14 cellular contexts compared by ENCODE assay signal in the genomic region with DNA sequence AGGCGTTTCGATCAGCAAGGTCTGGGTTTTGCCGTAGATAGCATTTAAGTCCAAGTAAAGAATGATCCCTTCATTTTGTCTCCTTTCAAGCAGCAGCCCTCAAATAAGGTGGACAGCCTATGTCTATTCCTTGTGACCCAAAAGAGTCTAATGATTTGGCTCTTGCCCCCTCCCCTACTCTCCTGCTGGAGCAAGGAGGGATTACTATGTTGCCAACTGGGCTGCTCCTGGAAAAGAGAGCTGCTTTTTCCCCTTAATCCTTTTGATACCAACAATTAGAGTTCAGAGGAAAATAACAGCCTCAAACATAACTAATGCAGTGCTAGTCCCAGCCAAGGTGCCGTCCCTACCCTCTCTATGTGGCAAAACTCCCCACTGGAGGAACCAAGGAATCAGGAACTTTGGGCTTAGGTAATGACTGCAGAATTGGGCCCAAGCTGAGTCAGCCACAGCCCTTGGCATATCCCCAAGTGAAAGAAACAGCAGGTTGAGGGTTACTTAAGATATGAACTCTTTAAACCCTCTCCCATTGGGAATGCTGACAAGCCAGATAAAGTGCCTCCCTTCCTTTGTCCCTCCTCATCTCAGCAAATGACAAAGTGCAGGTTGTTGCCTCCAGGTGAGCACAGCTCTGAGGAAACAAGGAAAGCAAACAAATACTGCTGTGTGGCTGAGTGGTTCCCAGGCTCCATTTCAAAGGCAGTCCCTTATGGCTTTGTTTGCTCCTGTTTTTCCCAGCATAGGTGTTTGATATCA.
A peak's percentile ranks its signal among the peaks of the same experiment; 100 is the strongest.
DNase-seq lines count a peak whose midpoint lies in the region; ATAC-seq, FAIRE-seq and TF ChIP-seq lines count a peak whose summit lies in the region.
"Had no signal": no experiment of that assay in that cellular context is flagged by ENCODE, and none has a peak within 500 bp of the region (broad histone marks: within the 10 kb centered on the region; RNA-seq: fewer than 3 reads in every experiment).

No MANE protein-coding gene starts in this region.

- peak; percentile 67 for DNase-seq in GM23338 (ENCODE audit: low spot score)
- DNase-seq in NCI-H748 (lab: John Stamatoyannopoulos, UW; ENCODE audit: unreplicated experiment), result peak; percentile 58
- DNase-seq in fibroblast of peridontal ligament (ENCODE audit: extremely low read depth), result peak; percentile 38
- no peak for DNase-seq in pancreas
- DNase-seq in HEK293T (ENCODE audit: extremely low spot score), result no peak
- DNase-seq in NCI-H1694 treated with DMSO at 0.1 percent for 48 hours (lab: John Stamatoyannopoulos, UW), result no peak
- DNase-seq in SK-N-SH, result no peak
- DNase-seq: activated CD4-positive, alpha-beta T cell treated with anti-CD3 and anti-CD28 coated beads for 48 hours; activated effector memory CD4-positive, alpha-beta T cell treated with anti-CD3 and anti-CD28 coated beads, Interleukin-2, amount 50 U/mL, for 16 hours; CD4-positive, alpha-beta memory T cell; left cardiac atrium; NCI-H446 treated with DMSO at 0.1 percent for 48 hours; nucleus accumbens had no signal

- TF ChIP-seq RAD21 in SK-N-SH (IDR thresholded peaks at IDR 0.05; ENCODE audit: low read length), result no peak

- no peaks in the 10 kb centered on the region for H3K9me3 ChIP-seq in pancreas
- no peaks in the 10 kb centered on the region for H3K9me3 ChIP-seq in SK-N-SH

- CTCF ChIA-PET in HEK293T (lab: Yijun Ruan, JAX) (no interaction called here), SK-N-SH (lab: Yijun Ruan, JAX) (no interaction called here)

- 0 out of 3 replicates have a peak, but pooled peaks cover 4% of the 10 kb centered on the region for H3K36me3 Mint-ChIP-seq in GM23338 (ENCODE audit: low read depth)
- H3K36me3 Mint-ChIP-seq: CD4-positive, alpha-beta memory T cell had no signal

- H3K4me2 ChIP-seq in GM23338 (no peak overlapping the region), SK-N-SH (no peak overlapping the region)

- intact Hi-C loops in pancreas (cut with DNase I), result no loop called here

- H3K4me1 Mint-ChIP-seq in GM23338, result peaks cover 26% of the 10 kb centered on the region
- H3K4me1 Mint-ChIP-seq: CD4-positive, alpha-beta memory T cell; central memory CD8-positive, alpha-beta T cell had no signal

- POLR2A ChIA-PET in HEK293T (lab: Yijun Ruan, JAX), result no interaction called here
- POLR2A ChIA-PET in SK-N-SH (lab: Yijun Ruan, JAX), result no interaction called here

- no peak overlapping the region for H3K9ac ChIP-seq in SK-N-SH

- H3K9me2 ChIP-seq in GM23338 (ENCODE audit: insufficient read depth) (peaks cover 17% of the 10 kb centered on the region), SK-N-SH (no peaks in the 10 kb centered on the region)

- peak; percentile 98 for ATAC-seq in GM23338
- ATAC-seq in pancreas, result peak in 3 of 4 donors; percentile 72 to 82 (median 74)
- ATAC-seq: left cardiac atrium had no signal

- peaks cover 6% of the 10 kb centered on the region; the same call in 2 of the 3 replicates for H3K9me3 Mint-ChIP-seq in GM23338

- 0 out of 2 replicates have a peak overlapping the region, but pooled peaks have one; percentile 52 for H3K27ac ChIP-seq in GM23338 (ENCODE audit: low read depth)
- peak overlapping the region in 1 of 4 donors; percentile 4 for H3K27ac ChIP-seq in pancreas
- H3K27ac ChIP-seq in SK-N-SH (ENCODE audit: low read depth in 2 of 2, low read length in 1 of 2), result no peak overlapping the region

- H3K4me3 Mint-ChIP-seq in GM23338, result no peak overlapping the region
- H3K4me3 Mint-ChIP-seq: CD4-positive, alpha-beta memory T cell; central memory CD8-positive, alpha-beta T cell had no signal

- H3K36me3 ChIP-seq in GM23338 (ENCODE audit: insufficient read depth) (no peaks in the 10 kb centered on the region; the same call in 1 of the 2 replicates), pancreas (no peaks in the 10 kb centered on the region), SK-N-SH (replicated peaks in 1 of 2; ENCODE audit: control insufficient read depth in 1 of 2, insufficient read depth in 2 of 2, low read length in 1 of 2) (no peaks in the 10 kb centered on the region)

- TF ChIP-seq CTCF in GM23338 (conservative IDR thresholded peaks at IDR 0.05; ENCODE audit: low read depth in 2 of 2) (no peak), pancreas (IDR thresholded peaks at IDR 0.05) (no peak), SK-N-SH (IDR thresholded peaks at IDR 0.05) (no peak)

- H3K4me1 ChIP-seq in GM23338 (ENCODE audit: insufficient read depth), result no peaks in the 10 kb centered on the region
- no peaks in the 10 kb centered on the region for H3K4me1 ChIP-seq in pancreas
- no peaks in the 10 kb centered on the region; a peak in 1 of 4 replicates for H3K4me1 ChIP-seq in SK-N-SH (ENCODE audit: control insufficient read depth in 1 of 2, insufficient read depth in 2 of 2, low read depth in 1 of 2, low read length in 1 of 2)

- H3K27ac Mint-ChIP-seq in GM23338, result no peak overlapping the region
- H3K27ac Mint-ChIP-seq: CD4-positive, alpha-beta memory T cell had no signal

- 81 to 85% methylated on average over 4 of the region's 4 CpGs for WGBS in pancreas, 2 donors
- WGBS in SK-N-SH (ENCODE audit: low lambda C conversion rate), result 87% methylated on average over 4 of the region's 4 CpGs

- H3K4me3 ChIP-seq in GM23338 (no peak overlapping the region), pancreas (no peak overlapping the region), SK-N-SH (ENCODE audit: low read depth in 2 of 2, low read length in 1 of 2) (no peak overlapping the region)

- H3K79me2 ChIP-seq in GM23338 (replicated peaks; ENCODE audit: insufficient read depth) (no peaks in the 10 kb centered on the region), SK-N-SH (ENCODE audit: insufficient read depth) (no peaks in the 10 kb centered on the region)

- H3F3A ChIP-seq in GM23338 (replicated peaks; ENCODE audit: low read depth) (no peaks in the 10 kb centered on the region), SK-N-SH (replicated peaks; ENCODE audit: insufficient read depth) (no peaks in the 10 kb centered on the region)

- H3K27me3 ChIP-seq in GM23338 (ENCODE audit: insufficient read depth) (peaks cover 12% of the 10 kb centered on the region; the same call in 1 of the 2 replicates), pancreas (peaks cover 0 to 4% (median 0%) of the 10 kb centered on the region in 4 donors), SK-N-SH (ENCODE audit: insufficient read depth) (no peaks in the 10 kb centered on the region)

- no peak for FAIRE-seq in pancreas (lab: Jason Lieb, UNC)

- no peak overlapping the region for H2AFZ ChIP-seq in GM23338
- H2AFZ ChIP-seq in SK-N-SH (ENCODE audit: low read depth), result no peak overlapping the region; the same call in 1 of the 2 replicates

- no peak for TF ChIP-seq EP300 in SK-N-SH (IDR thresholded peaks at IDR 0.05; ENCODE audit: borderline replicate concordance in 1 of 2, low read depth in 1 of 2, low read length in 1 of 2)

- peaks cover 24% of the 10 kb centered on the region for H3K27me3 Mint-ChIP-seq in GM23338 (ENCODE audit: insufficient read depth, low read depth, poor library complexity)
- H3K27me3 Mint-ChIP-seq: CD4-positive, alpha-beta memory T cell; central memory CD8-positive, alpha-beta T cell had no signal

- H4K20me1 ChIP-seq in GM23338 (replicated peaks; ENCODE audit: insufficient read depth) (no peaks in the 10 kb centered on the region), SK-N-SH (ENCODE audit: insufficient read depth) (no peaks in the 10 kb centered on the region)

TF ChIP-seq in HEK293T, 16 proteins besides CTCF, POLR2A, EP300 and RAD21 (continues in another document):
- TF ChIP-seq ARNT (IDR thresholded peaks at IDR 0.05), result no peak
- no peak for TF ChIP-seq LEF1 (IDR thresholded peaks at IDR 0.05; ENCODE audit: borderline replicate concordance)
- TF ChIP-seq FOXK2 (IDR thresholded peaks at IDR 0.05), result no peak
- no peak for TF ChIP-seq BHLHE40 (IDR thresholded peaks at IDR 0.05; ENCODE audit: borderline replicate concordance)
- TF ChIP-seq NFRKB (IDR thresholded peaks at IDR 0.05), result no peak
- TF ChIP-seq L3MBTL2 (conservative IDR thresholded peaks at IDR 0.05), result no peak
- TF ChIP-seq FOXM1 (IDR thresholded peaks at IDR 0.05; ENCODE audit: borderline replicate concordance), result no peak
- TF ChIP-seq HDGF (IDR thresholded peaks at IDR 0.05; ENCODE audit: borderline replicate concordance), result no peak
- TF ChIP-seq CTBP1 (IDR thresholded peaks at IDR 0.05; ENCODE audit: borderline replicate concordance), result no peak
- no peak for TF ChIP-seq SP1 (IDR thresholded peaks at IDR 0.05)
- no peak for TF ChIP-seq FOXA1 (IDR thresholded peaks at IDR 0.05)
- TF ChIP-seq PKNOX1 (IDR thresholded peaks at IDR 0.05), result no peak

TF ChIP-seq in SK-N-SH, 30 proteins besides CTCF, POLR2A, EP300 and RAD21:
- TF ChIP-seq FOXJ3 (CRISPR knock-in tag; IDR thresholded peaks at IDR 0.05) (no peak), JUND (IDR thresholded peaks at IDR 0.05) (no peak), CHD2 (IDR thresholded peaks at IDR 0.05; ENCODE audit: low read length, partially characterized antibody) (no peak), GABPA (IDR thresholded peaks at IDR 0.05; ENCODE audit: low read depth) (no peak), RXRA (IDR thresholded peaks at IDR 0.05; ENCODE audit: borderline replicate concordance, low read depth) (no peak), SMC3 (IDR thresholded peaks at IDR 0.05; ENCODE audit: low read depth, low read length) (no peak), TEAD4 (IDR thresholded peaks at IDR 0.05; ENCODE audit: borderline replicate concordance, insufficient read depth) (no peak), ELF1 (IDR thresholded peaks at IDR 0.05) (no peak), GATA2 (CRISPR knock-in tag; IDR thresholded peaks at IDR 0.05) (no peak), POLR2AphosphoS5 (IDR thresholded peaks at IDR 0.05; ENCODE audit: low read depth, low read length) (no peak)
- TF ChIP-seq, protein P1, sequence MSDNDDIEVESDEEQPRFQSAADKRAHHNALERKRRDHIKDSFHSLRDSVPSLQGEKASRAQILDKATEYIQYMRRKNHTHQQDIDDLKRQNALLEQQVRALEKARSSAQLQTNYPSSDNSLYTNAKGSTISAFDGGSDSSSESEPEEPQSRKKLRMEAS (IDR thresholded peaks at IDR 0.05; ENCODE audit: low read depth), result no peak
- TF ChIP-seq, protein P2, sequence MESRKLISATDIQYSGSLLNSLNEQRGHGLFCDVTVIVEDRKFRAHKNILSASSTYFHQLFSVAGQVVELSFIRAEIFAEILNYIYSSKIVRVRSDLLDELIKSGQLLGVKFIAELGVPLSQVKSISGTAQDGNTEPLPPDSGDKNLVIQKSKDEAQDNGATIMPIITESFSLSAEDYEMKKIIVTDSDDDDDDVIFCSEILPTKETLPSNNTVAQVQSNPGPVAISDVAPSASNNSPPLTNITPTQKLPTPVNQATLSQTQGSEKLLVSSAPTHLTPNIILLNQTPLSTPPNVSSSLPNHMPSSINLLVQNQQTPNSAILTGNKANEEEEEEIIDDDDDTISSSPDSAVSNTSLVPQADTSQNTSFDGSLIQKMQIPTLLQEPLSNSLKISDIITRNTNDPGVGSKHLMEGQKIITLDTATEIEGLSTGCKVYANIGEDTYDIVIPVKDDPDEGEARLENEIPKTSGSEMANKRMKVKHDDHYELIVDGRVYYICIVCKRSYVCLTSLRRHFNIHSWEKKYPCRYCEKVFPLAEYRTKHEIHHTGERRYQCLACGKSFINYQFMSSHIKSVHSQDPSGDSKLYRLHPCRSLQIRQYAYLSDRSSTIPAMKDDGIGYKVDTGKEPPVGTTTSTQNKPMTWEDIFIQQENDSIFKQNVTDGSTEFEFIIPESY (IDR thresholded peaks at IDR 0.05; ENCODE audit: borderline replicate concordance, low read depth), result no peak

Comparison
In these comparisons a context has a peak if more than half of its experiments do, and no peak if none do; other contexts are left out.
1. DNase-seq: peak in GM23338 (single experiment), NCI-H748 (single experiment) and fibroblast of peridontal ligament (single experiment); none in pancreas (0 of 6), HEK293T (single experiment), NCI-H1694 treated with DMSO at 0.1 percent for 48 hours (single experiment) and SK-N-SH (single experiment).